10 cellular contexts compared by ENCODE assay signal in the genomic region with DNA sequence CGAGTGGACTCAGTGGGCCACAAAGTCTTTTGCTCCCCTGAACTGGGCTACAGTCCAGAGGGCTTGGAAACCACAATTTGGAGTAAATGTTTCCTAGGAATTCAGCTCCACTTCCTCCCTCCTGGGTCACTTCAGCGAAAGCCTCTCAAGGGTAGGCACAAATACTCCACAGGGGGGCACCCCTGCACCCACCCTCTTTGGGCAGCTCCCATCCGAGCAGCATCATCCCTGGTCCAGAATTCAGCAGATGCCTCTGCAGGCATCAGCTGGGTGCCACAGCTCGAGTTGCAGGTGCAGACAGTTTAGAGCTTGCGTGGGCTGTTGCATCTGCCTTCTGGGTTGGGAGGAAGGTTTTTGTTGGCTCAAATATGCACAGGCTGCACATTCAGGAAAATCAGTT. TPM values are rescaled to one million over a fixed set of nuclear protein-coding genes. Genes with fewer than 3 reads are reported as not detected.
A peak's percentile ranks its signal among the peaks of the same experiment; 100 is the strongest.
DNase-seq lines count a peak whose midpoint lies in the region; ATAC-seq and TF ChIP-seq lines count a peak whose summit lies in the region.
"Had no signal": no experiment of that assay in that cellular context is flagged by ENCODE, and none has a peak within 500 bp of the region (broad histone marks: within the 10 kb centered on the region; RNA-seq: fewer than 3 reads in every experiment).

No MANE protein-coding gene starts in this region.

- no peak overlapping the region for H3K27ac ChIP-seq in CD8-positive, alpha-beta memory T cell (ENCODE audit: low read depth, low read length)

- peaks cover 9% of the 10 kb centered on the region for H3K4me1 Mint-ChIP-seq in nephron progenitor cell
- H3K4me1 Mint-ChIP-seq in CD8-positive, alpha-beta memory T cell, result peaks cover 2 to 10% (median 9%) of the 10 kb centered on the region in 3 donors

- DNase-seq in DMS153 (lab: John Stamatoyannopoulos, UW), result peak; percentile 25
- no peak for DNase-seq in DMS153 treated with DMSO at 0.1 percent for 48 hours (lab: John Stamatoyannopoulos, UW; ENCODE audit: unreplicated experiment)
- DNase-seq in HT-29 (ENCODE audit: low spot score), result peak; percentile 3
- DNase-seq in SW480 (ENCODE audit: low spot score), result peak; percentile 32
- DNase-seq in nephron progenitor cell, result peak; percentile 37
- no peak for DNase-seq in CD8-positive, alpha-beta memory T cell
- DNase-seq in mesenteric fat pad (ENCODE audit: low spot score), result no peak
- DNase-seq: activated CD8-positive, alpha-beta memory T cell treated with anti-CD3 and anti-CD28 coated beads for 24 hours; NCI-H1105 treated with DMSO at 0.1 percent for 48 hours had no signal

- H3K4me3 ChIP-seq in CD8-positive, alpha-beta memory T cell (ENCODE audit: low read length), result no peak overlapping the region

- ATAC-seq in GM18520 (IDR thresholded peaks at IDR 0.05; ENCODE audit: unreplicated experiment), result no peak

- H3K36me3 ChIP-seq in CD8-positive, alpha-beta memory T cell (ENCODE audit: insufficient read depth, low read length), result no peaks in the 10 kb centered on the region

- peaks cover 58% of the 10 kb centered on the region for H3K27me3 Mint-ChIP-seq in nephron progenitor cell (ENCODE audit: low read depth, poor library complexity)
- H3K27me3 Mint-ChIP-seq in CD8-positive, alpha-beta memory T cell, result peaks cover 22 to 28% of the 10 kb centered on the region in 2 donors

- CTCF ChIA-PET in CD8-positive, alpha-beta memory T cell (lab: Charles Lee), result no interaction called here

- H3K4me3 Mint-ChIP-seq in nephron progenitor cell, result no peak overlapping the region
- no peak overlapping the region for H3K4me3 Mint-ChIP-seq in CD8-positive, alpha-beta memory T cell

- POLR2A ChIA-PET in CD8-positive, alpha-beta memory T cell (lab: Charles Lee), result no interaction called here

- TF ChIP-seq CTCF in nephron progenitor cell (IDR thresholded peaks at IDR 0.05), result peak; percentile 33

- peaks cover 4% of the 10 kb centered on the region for H3K4me1 ChIP-seq in CD8-positive, alpha-beta memory T cell (ENCODE audit: insufficient read depth, low read length)

- H3K27me3 ChIP-seq in CD8-positive, alpha-beta memory T cell (ENCODE audit: insufficient read depth, low read length, poor library complexity, severe bottlenecking), result no peaks in the 10 kb centered on the region

- peaks cover 7% of the 10 kb centered on the region for H3K9me3 Mint-ChIP-seq in nephron progenitor cell
- no peaks in the 10 kb centered on the region for H3K9me3 Mint-ChIP-seq in CD8-positive, alpha-beta memory T cell

- no peaks in the 10 kb centered on the region for H3K9me3 ChIP-seq in CD8-positive, alpha-beta memory T cell (ENCODE audit: low read length)

- no peaks in the 10 kb centered on the region for H3K36me3 Mint-ChIP-seq in nephron progenitor cell (ENCODE audit: low read depth)
- no peaks in the 10 kb centered on the region for H3K36me3 Mint-ChIP-seq in CD8-positive, alpha-beta memory T cell

- H3K27ac Mint-ChIP-seq in nephron progenitor cell, result no peak overlapping the region
- no peak overlapping the region for H3K27ac Mint-ChIP-seq in CD8-positive, alpha-beta memory T cell

RNA-seq across cellular contexts. Expression of gene KANK4, which starts 25.0 kb away (rescaled TPM):
- not detected in 2 replicates for total RNA-seq in HT-29 (2014; rRNA removed; shearing (Covaris generic))
- not detected for total RNA-seq in CD8-positive, alpha-beta memory T cell
- not detected for polyA plus RNA-seq in CD8-positive, alpha-beta memory T cell
- total RNA-seq in mesenteric fat pad, result 2.7 TPM

Comparison
In these comparisons a context has a peak if more than half of its experiments do, and no peak if none do; other contexts are left out.
1. DNase-seq: peak in DMS153 (single experiment), HT-29 (single experiment), SW480 (single experiment) and nephron progenitor cell (single experiment); none in DMS153 treated with DMSO at 0.1 percent for 48 hours (single experiment), CD8-positive, alpha-beta memory T cell (0 of 5) and mesenteric fat pad (single experiment).